In the genomic region with DNA sequence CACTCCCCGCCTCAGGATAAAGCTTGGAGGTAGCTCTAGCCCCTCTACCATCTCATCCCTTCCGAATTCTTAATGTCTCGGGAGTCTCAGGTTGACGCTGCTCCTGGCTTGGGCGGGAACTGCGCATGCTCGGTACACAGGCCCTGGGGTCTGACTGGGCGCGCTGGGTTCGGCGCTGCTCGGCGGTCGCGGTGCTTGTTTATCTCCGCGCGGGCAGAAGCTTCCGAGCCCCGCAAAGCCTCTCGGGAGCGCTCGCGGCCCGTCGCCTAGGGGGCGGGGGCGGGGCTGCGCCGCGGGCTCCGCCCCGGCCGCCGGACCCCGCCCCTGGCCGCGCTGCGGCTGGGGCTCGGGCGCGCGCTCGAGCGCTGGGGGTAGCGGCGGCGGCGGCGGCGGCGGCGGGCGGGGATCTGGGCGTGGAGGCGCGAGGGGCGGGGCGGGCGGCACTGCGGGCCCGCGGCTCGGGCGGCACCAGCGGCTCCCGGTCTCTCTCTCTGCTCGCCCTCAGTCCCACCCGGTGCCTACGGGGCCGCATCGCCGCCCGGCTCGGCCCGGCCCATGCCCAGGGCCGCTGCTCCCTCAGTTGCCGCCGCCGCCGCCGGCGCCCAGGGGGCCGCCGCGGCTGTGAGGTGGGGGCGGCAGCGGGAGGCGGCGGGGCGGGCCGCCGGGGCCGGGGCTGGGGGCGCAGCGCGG, we compare ENCODE assay signal across 8 cellular contexts. TPM values are rescaled to one million over a fixed set of nuclear protein-coding genes. Genes with fewer than 3 reads are reported as not detected.
DNase-seq lines count a peak whose midpoint lies in the region; ATAC-seq, FAIRE-seq and TF ChIP-seq lines count a peak whose summit lies in the region.

A gene (plus strand): TSS at position 443 of the 690 bp plus-strand sequence. CDS start 302 bp downstream, outside the sequence.

- no peaks in the 10 kb centered on the region for H4K20me1 ChIP-seq in SU-DHL-6 (ENCODE audit: low read depth, low read length)

- DNase-seq in GM10248 (ENCODE audit: extremely low spot score): peak; percentile 83
- DNase-seq in NCI-H1105 treated with DMSO at 0.1 percent for 48 hours (lab: John Stamatoyannopoulos, UW): peak; percentile 76
- peak; percentile 90 for DNase-seq in activated naive CD8-positive, alpha-beta T cell treated with anti-CD3 and anti-CD28 coated beads, Interleukin-2, amount 10 ng/mL, durations not matched to agents 7 days and 5 days
- peak; percentile 94 for DNase-seq in Right ventricle myocardium inferior (ENCODE audit: missing footprints)
- DNase-seq in pancreas: peak; percentile 83 to 94 (median 88)
- DNase-seq in thyroid gland: peak; percentile 88

- H3K4me3 Mint-ChIP-seq in activated naive CD8-positive, alpha-beta T cell treated with anti-CD3 and anti-CD28 coated beads, Interleukin-2, amount 10 ng/mL, durations not matched to agents 7 days and 5 days: peak within 1 kb of the TSS; percentile 99

- H3K4me3 ChIP-seq in SU-DHL-6 (ENCODE audit: insufficient read depth, low read length, poor library complexity, severe bottlenecking) (peak within 1 kb of the TSS; percentile 96), pancreas (peak within 1 kb of the TSS; percentile 74 to 86 (median 80)), thyroid gland (replicated peaks in 1 of 3) (peak within 1 kb of the TSS; percentile 61 to 72 (median 71))

- H3F3A ChIP-seq in SU-DHL-6 (ENCODE audit: insufficient read depth): peaks cover 15% of the 10 kb centered on the region; the same call in 1 of the 2 replicates

- POLR2A ChIA-PET in GM10248 (lab: Yijun Ruan, JAX): interaction anchor here (1.1 to 1.5 kb wide), 2 partner anchors 12 to 16 kb away, joined by 6 read pairs; no protein-coding TSS in a partner anchor
- POLR2A ChIA-PET in activated naive CD8-positive, alpha-beta T cell treated with anti-CD3 and anti-CD28 coated beads, Interleukin-2, amount 10 ng/mL, durations not matched to agents 7 days and 5 days (lab: Charles Lee): interaction anchor here (0.8 to 2.4 kb wide), 9 partner anchors 26 to 1757 kb away, joined by 3 to 39 read pairs (median 4); a partner anchor contains a TSS

- H3K9ac ChIP-seq in SU-DHL-6 (ENCODE audit: low read length): peak within 1 kb of the TSS; percentile 91

- H3K9me3 ChIP-seq in SU-DHL-6 (ENCODE audit: insufficient read depth, low read length) (no peaks in the 10 kb centered on the region), pancreas (no peaks in the 10 kb centered on the region), thyroid gland (no peaks in the 10 kb centered on the region)

- intact Hi-C loops in Right ventricle myocardium inferior (cut with DNase I) (loop anchor here (5.0 to 10.0 kb wide), 2 partner anchors 67 to 371 kb away; no protein-coding TSS in a partner anchor), pancreas (cut with DNase I) (no loop called here), thyroid gland (cut with DNase I) (loop anchor here (10.0 kb wide), 1 partner anchor 1771 kb away; a partner anchor contains a TSS)

- peak in 1 of 2 donors; percentile 88 for TF ChIP-seq POLR2A in thyroid gland (IDR thresholded peaks at IDR 0.05)

- peaks cover 3% of the 10 kb centered on the region for H3K36me3 Mint-ChIP-seq in activated naive CD8-positive, alpha-beta T cell treated with anti-CD3 and anti-CD28 coated beads, Interleukin-2, amount 10 ng/mL, durations not matched to agents 7 days and 5 days

- peak within 1 kb of the TSS; percentile 100 for H3K27ac Mint-ChIP-seq in activated naive CD8-positive, alpha-beta T cell treated with anti-CD3 and anti-CD28 coated beads, Interleukin-2, amount 10 ng/mL, durations not matched to agents 7 days and 5 days

- H3K27me3 ChIP-seq in SU-DHL-6 (ENCODE audit: low read length) (no peaks in the 10 kb centered on the region), pancreas (no peaks in the 10 kb centered on the region), thyroid gland (no peaks in the 10 kb centered on the region)

- peaks cover 9% of the 10 kb centered on the region; the same call in 1 of the 2 replicates for H3K79me2 ChIP-seq in SU-DHL-6 (ENCODE audit: insufficient read depth, low read length)

- CTCF ChIA-PET in GM10248 (lab: Yijun Ruan, JAX): interaction anchor here (0.7 to 3.5 kb wide), 12 partner anchors 10 to 324 kb away, joined by 3 to 15 read pairs (median 4); no protein-coding TSS in a partner anchor

- H3K36me3 ChIP-seq in SU-DHL-6 (ENCODE audit: low read length) (no peaks in the 10 kb centered on the region), pancreas (no peaks in the 10 kb centered on the region), thyroid gland (no peaks in the 10 kb centered on the region)

- no peaks in the 10 kb centered on the region for H3K27me3 Mint-ChIP-seq in activated naive CD8-positive, alpha-beta T cell treated with anti-CD3 and anti-CD28 coated beads, Interleukin-2, amount 10 ng/mL, durations not matched to agents 7 days and 5 days

- no peak for FAIRE-seq in pancreas (lab: Jason Lieb, UNC)

- WGBS in pancreas, 2 donors: 0 to 1% methylated on average over 40 to 97 of the region's 97 CpGs
- WGBS in thyroid gland, 2 donors: 0% methylated on average over 4 to 7 of the region's 97 CpGs

- peak within 1 kb of the TSS; percentile 94 for H2AFZ ChIP-seq in SU-DHL-6 (ENCODE audit: low read depth, low read length, severe bottlenecking)

- H3K4me2 ChIP-seq in SU-DHL-6 (ENCODE audit: low read depth, low read length, poor library complexity, severe bottlenecking): peak within 1 kb of the TSS; percentile 94

- no peaks in the 10 kb centered on the region for H3K9me2 ChIP-seq in SU-DHL-6 (replicated peaks; ENCODE audit: insufficient read depth, low read length)

- peaks cover 24% of the 10 kb centered on the region for H3K4me1 Mint-ChIP-seq in activated naive CD8-positive, alpha-beta T cell treated with anti-CD3 and anti-CD28 coated beads, Interleukin-2, amount 10 ng/mL, durations not matched to agents 7 days and 5 days

- TF ChIP-seq CTCF in GM10248 (IDR thresholded peaks at IDR 0.05; ENCODE audit: control extremely low read depth, extremely low read depth, low read depth, missing control alignments) (peak; percentile 44), SU-DHL-6 (IDR thresholded peaks at IDR 0.05; ENCODE audit: insufficient read depth, low read length, poor library complexity, severe bottlenecking) (no peak), pancreas (IDR thresholded peaks at IDR 0.05) (no peak), thyroid gland (IDR thresholded peaks at IDR 0.05) (peak in 1 of 6 experiments; percentile 8)

- H3K9me3 Mint-ChIP-seq in activated naive CD8-positive, alpha-beta T cell treated with anti-CD3 and anti-CD28 coated beads, Interleukin-2, amount 10 ng/mL, durations not matched to agents 7 days and 5 days: no peaks in the 10 kb centered on the region

- ATAC-seq in HG02642 (IDR thresholded peaks at IDR 0.05; ENCODE audit: poor library complexity, unreplicated experiment): peak; percentile 52
- peak; percentile 62 for ATAC-seq in activated naive CD8-positive, alpha-beta T cell treated with anti-CD3 and anti-CD28 coated beads, Interleukin-2, amount 10 ng/mL, durations not matched to agents 7 days and 5 days (ENCODE audit: low read depth)
- peak; percentile 83 for ATAC-seq in Right ventricle myocardium inferior
- peak; percentile 78 to 86 (median 82) for ATAC-seq in pancreas

- H3K4me1 ChIP-seq in pancreas (peaks cover 0 to 9% (median 4%) of the 10 kb centered on the region in 3 donors), thyroid gland (peaks cover 0 to 8% of the 10 kb centered on the region in 2 donors)

- H3K27ac ChIP-seq in SU-DHL-6 (ENCODE audit: low read depth, low read length): peak within 1 kb of the TSS; percentile 91
- peak within 1 kb of the TSS; percentile 96 to 100 (median 98) for H3K27ac ChIP-seq in pancreas
- peak within 1 kb of the TSS; percentile 95 to 100 (median 99) for H3K27ac ChIP-seq in thyroid gland

RNA-seq across cellular contexts. Expression of the gene that starts here (rescaled TPM):
- total RNA-seq in activated naive CD8-positive, alpha-beta T cell treated with anti-CD3 and anti-CD28 coated beads, Interleukin-2, amount 10 ng/mL, durations not matched to agents 7 days and 5 days: 10 to 100 TPM; 26.4 to 29.5 TPM
- total RNA-seq in Right ventricle myocardium inferior (20.1 TPM), pancreas (10 to 100 TPM in 2 of 6 donors, 1 to 10 TPM in 4; 3.6 to 18.1 (median 6.3) TPM), thyroid gland (10 to 100 TPM; 15.8 to 26.9 (median 18.2) TPM)
- polyA plus RNA-seq in pancreas: 1 to 10 TPM; 1.7 to 3.0 TPM

Comparison
In these comparisons a context has a peak if more than half of its experiments do, and no peak if none do; other contexts are left out.
1. Peak in every context shown above with its lines: DNase-seq, ATAC-seq, H3K4me3 ChIP-seq and H3K27ac ChIP-seq.
2. intact Hi-C loops: an anchor here in Right ventricle myocardium inferior (5.0 to 10.0 kb wide) and thyroid gland (10.0 kb wide); none called in pancreas.